ENCODE assay signal across 8 cellular contexts in genomic region chr3:67000006-67000405, GRCh38. TPM values are rescaled to one million over a fixed set of nuclear protein-coding genes. Genes with fewer than 3 reads are reported as not detected.
DNase-seq lines count a peak whose midpoint lies in the region; ATAC-seq and TF ChIP-seq lines count a peak whose summit lies in the region.

No MANE protein-coding gene starts in this region.

- no peaks in the 10 kb centered on the region for H3K9me3 Mint-ChIP-seq in CD8-positive, alpha-beta T cell

- H3K27ac ChIP-seq in cardiac muscle cell (no peak overlapping the region), neuronal stem cell (replicated peaks; ENCODE audit: low read length) (no peak overlapping the region), WERI-Rb-1 (no peak overlapping the region)
- H3K27ac ChIP-seq in CD8-positive, alpha-beta T cell (ENCODE audit: low read depth, low read length), result no peak overlapping the region

- CTCF ChIA-PET in CD8-positive, alpha-beta T cell (lab: Charles Lee), result interaction anchor here (1.0 kb wide), 1 partner anchor 28 kb away, joined by 4 read pairs; no protein-coding TSS in a partner anchor

- no peak overlapping the region for H2AFZ ChIP-seq in neuronal stem cell (ENCODE audit: low read length)

- no peak overlapping the region for H3K4ac ChIP-seq in neuronal stem cell (ENCODE audit: low read length)

- ATAC-seq in left cardiac atrium (no peak), HG03060 (IDR thresholded peaks at IDR 0.05; ENCODE audit: low read depth, unreplicated experiment) (peak; percentile 75)
- ATAC-seq in CD8-positive, alpha-beta T cell, result no peak

- no peak overlapping the region for H3K4me3 Mint-ChIP-seq in CD8-positive, alpha-beta T cell

- POLR2A ChIA-PET in CD8-positive, alpha-beta T cell (lab: Charles Lee), result interaction anchor here (1.0 kb wide), 1 partner anchor 26 kb away, joined by 4 read pairs; no protein-coding TSS in a partner anchor

- H3K36me3 Mint-ChIP-seq in CD8-positive, alpha-beta T cell, result peaks cover 23% of the 10 kb centered on the region

- H3K4me1 ChIP-seq in cardiac muscle cell (ENCODE audit: low read depth) (peaks cover 39% of the 10 kb centered on the region), neuronal stem cell (ENCODE audit: control insufficient read depth in 2 of 2, insufficient read depth in 1 of 2, low read depth in 1 of 2, low read length in 2 of 2) (peaks cover 5 to 6% of the 10 kb centered on the region in 2 donors)
- H3K4me1 ChIP-seq in CD8-positive, alpha-beta T cell (ENCODE audit: insufficient read depth, low read length), result peaks cover 13% of the 10 kb centered on the region

- intact Hi-C loops in left cardiac atrium (cut with DNase I), result no loop called here
- intact Hi-C loops in CD8-positive, alpha-beta T cell (cut with DNase I, micrococcal nuclease), result loop anchor here in 1 of 2 experiments (5.0 kb wide), 1 partner anchor 508 kb away; no protein-coding TSS in a partner anchor

- peak in 1 of 2 donors; percentile 20 for DNase-seq in cardiac muscle cell (ENCODE audit: low read depth in 1 of 2, low spot score in 1 of 2)
- no peak for DNase-seq in left cardiac atrium
- peak; percentile 96 for DNase-seq in SIG-M5 treated with dmso at 0.1 percent for 504 hours (lab: John Stamatoyannopoulos, UW; ENCODE audit: unreplicated experiment)
- DNase-seq in skeletal muscle cell (ENCODE audit: low read depth), result peak; percentile 45
- DNase-seq in neuronal stem cell (ENCODE audit: low spot score), result no peak
- no peak for DNase-seq in WERI-Rb-1
- DNase-seq in CD8-positive, alpha-beta T cell, result no peak

- peak overlapping the region; percentile 91 for H3K4me3 ChIP-seq in cardiac muscle cell
- H3K4me3 ChIP-seq in skeletal muscle cell (ENCODE audit: low read depth, low read length), result no peak overlapping the region
- no peak overlapping the region for H3K4me3 ChIP-seq in neuronal stem cell (ENCODE audit: low read length in 2 of 2)
- no peak overlapping the region for H3K4me3 ChIP-seq in WERI-Rb-1 (ENCODE audit: low read depth, low read length)
- H3K4me3 ChIP-seq in CD8-positive, alpha-beta T cell (ENCODE audit: low read depth, low read length), result no peak overlapping the region

- no peak overlapping the region for H3K9ac ChIP-seq in neuronal stem cell (ENCODE audit: low read depth, low read length, poor library complexity)

- no peaks in the 10 kb centered on the region for H3K9me3 ChIP-seq in cardiac muscle cell (ENCODE audit: low read depth)
- peaks cover 0 to 2% of the 10 kb centered on the region in 2 donors for H3K9me3 ChIP-seq in neuronal stem cell (replicated peaks in 1 of 2; ENCODE audit: control insufficient read depth in 2 of 2, insufficient read depth in 1 of 2, low read depth in 1 of 2, low read length in 2 of 2)
- no peaks in the 10 kb centered on the region for H3K9me3 ChIP-seq in WERI-Rb-1 (ENCODE audit: severe bottlenecking)
- H3K9me3 ChIP-seq in CD8-positive, alpha-beta T cell (ENCODE audit: low read length), result no peaks in the 10 kb centered on the region

- TF ChIP-seq CTCF in cardiac muscle cell (IDR thresholded peaks at IDR 0.05; ENCODE audit: low read depth, low read length), result no peak
- TF ChIP-seq CTCF in WERI-Rb-1 (IDR thresholded peaks at IDR 0.05; ENCODE audit: low read depth, low read length), result no peak
- no peak for TF ChIP-seq CTCF in CD8-positive, alpha-beta T cell (IDR thresholded peaks at IDR 0.05)

- H3K27me3 ChIP-seq in cardiac muscle cell (peaks cover 6% of the 10 kb centered on the region), neuronal stem cell (ENCODE audit: control insufficient read depth in 3 of 3, insufficient read depth in 3 of 3, low read depth in 1 of 3, low read length in 3 of 3) (peaks cover 0 to 7% (median 0%) of the 10 kb centered on the region in 3 experiments), WERI-Rb-1 (ENCODE audit: insufficient read depth, low read depth, severe bottlenecking) (no peaks in the 10 kb centered on the region)
- no peaks in the 10 kb centered on the region for H3K27me3 ChIP-seq in CD8-positive, alpha-beta T cell (ENCODE audit: insufficient read depth, low read length)

- H3K27me3 Mint-ChIP-seq in CD8-positive, alpha-beta T cell (ENCODE audit: low read depth), result peaks cover 9% of the 10 kb centered on the region

- no peak overlapping the region for H3K14ac ChIP-seq in neuronal stem cell (ENCODE audit: low read length)

- WGBS in neuronal stem cell (ENCODE audit: extremely low coverage in 2 of 2, insufficient read length in 2 of 2, insufficient replicate concordance in 1 of 2), 2 donors, result no CpG with 5 or more reads among the region's 2 CpGs

- no peak overlapping the region for H2BK5ac ChIP-seq in neuronal stem cell (ENCODE audit: low read length)

- no peak overlapping the region for H4K8ac ChIP-seq in neuronal stem cell (ENCODE audit: low read depth, low read length)

- no peak overlapping the region for H3K18ac ChIP-seq in neuronal stem cell (ENCODE audit: low read length)

- H3K4me2 ChIP-seq in neuronal stem cell (ENCODE audit: insufficient read depth, low read length, poor library complexity, severe bottlenecking), result no peak overlapping the region

- H3K79me1 ChIP-seq in neuronal stem cell (ENCODE audit: low read depth, low read length), result no peaks in the 10 kb centered on the region

- H3K4me1 Mint-ChIP-seq in CD8-positive, alpha-beta T cell (ENCODE audit: low read depth), result peaks cover 42% of the 10 kb centered on the region

- H4K91ac ChIP-seq in neuronal stem cell (ENCODE audit: low read depth, low read length, poor library complexity), result no peak overlapping the region

- H3K23ac ChIP-seq in neuronal stem cell (ENCODE audit: low read depth, low read length, poor library complexity), result no peak overlapping the region

- H3K27ac Mint-ChIP-seq in CD8-positive, alpha-beta T cell, result no peak overlapping the region

- no peak overlapping the region for H2BK120ac ChIP-seq in neuronal stem cell (ENCODE audit: low read depth, low read length)

- H2BK15ac ChIP-seq in neuronal stem cell (ENCODE audit: low read length), result no peak overlapping the region

- peaks cover 10% of the 10 kb centered on the region for H3K36me3 ChIP-seq in cardiac muscle cell
- H3K36me3 ChIP-seq in neuronal stem cell (replicated peaks in 1 of 2; ENCODE audit: control insufficient read depth in 2 of 2, insufficient read depth in 2 of 2, low read length in 2 of 2), result peaks cover 5 to 45% of the 10 kb centered on the region in 2 donors
- peaks cover 5% of the 10 kb centered on the region; the same call in 1 of the 2 replicates for H3K36me3 ChIP-seq in WERI-Rb-1
- no peaks in the 10 kb centered on the region for H3K36me3 ChIP-seq in CD8-positive, alpha-beta T cell (ENCODE audit: insufficient read depth, low read length)

- no peak overlapping the region for H2AK5ac ChIP-seq in neuronal stem cell (ENCODE audit: low read depth, low read length)

- no peak overlapping the region for H2BK12ac ChIP-seq in neuronal stem cell (ENCODE audit: low read length)

RNA-seq across cellular contexts. Expression of gene KBTBD8, which starts 1.9 kb away (rescaled TPM):
- 9.9 and 13.8 TPM in 2 replicates for total RNA-seq in cardiac muscle cell
- polyA plus RNA-seq in cardiac muscle cell, result 4.3 and 11.8 TPM in 2 replicates
- total RNA-seq in left cardiac atrium, result 1 to 10 TPM; 6.3 to 7.9 TPM
- 2.8 TPM for polyA plus RNA-seq in neuronal stem cell (2013, experiment 1 of 2)
- polyA plus RNA-seq in neuronal stem cell (2013, experiment 2 of 2), result 3.2 TPM
- total RNA-seq in CD8-positive, alpha-beta T cell, result 10 to 100 TPM in 1 of 2 experiments, 1 to 10 TPM in 1; 9.5 to 12.1 TPM

Comparison
In these comparisons a context has a peak if more than half of its experiments do, and no peak if none do; other contexts are left out.
1. DNase-seq: peak in SIG-M5 treated with dmso at 0.1 percent for 504 hours (single experiment) and skeletal muscle cell (single experiment); none in left cardiac atrium (single experiment), neuronal stem cell (single experiment), WERI-Rb-1 (single experiment) and CD8-positive, alpha-beta T cell (0 of 7).